Comparison of ENCODE assay signal across 2 cellular contexts in the genomic region with DNA sequence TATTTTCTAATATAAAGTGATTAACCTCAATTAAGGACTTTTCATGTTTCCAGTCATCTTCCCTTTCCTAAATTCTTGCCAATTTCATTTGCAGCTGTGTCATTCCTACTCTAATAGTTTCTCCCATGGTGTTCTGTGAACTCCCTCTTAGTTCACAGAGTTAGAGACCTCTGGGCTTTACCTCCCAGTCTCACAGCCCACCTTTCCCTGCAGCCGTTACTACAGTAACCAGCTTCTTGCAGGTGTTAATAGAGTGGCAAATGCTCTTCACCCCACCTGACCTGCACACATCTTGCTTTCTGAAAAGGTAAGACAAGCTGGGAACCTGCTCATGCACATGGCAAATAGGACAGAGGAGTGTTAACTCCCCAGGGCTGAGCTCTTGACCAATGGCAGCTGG.
TF ChIP-seq lines count a peak whose summit lies in the region.

No MANE protein-coding gene starts in this region.

TF ChIP-seq in GM23338, 12 proteins besides CTCF, POLR2A, EP300 and RAD21:
- TF ChIP-seq REST (IDR thresholded peaks at IDR 0.05; ENCODE audit: unreplicated experiment) = no peak
- TF ChIP-seq ZNF114 (CRISPR knock-in tag; IDR thresholded peaks at IDR 0.05) = no peak
- TF ChIP-seq STAT1 (IDR thresholded peaks at IDR 0.05; ENCODE audit: unreplicated experiment) = no peak
- TF ChIP-seq POLR2AphosphoS5 (IDR thresholded peaks at IDR 0.05; ENCODE audit: low read depth) = no peak
- TF ChIP-seq CREB1 (CRISPR knock-in tag; IDR thresholded peaks at IDR 0.05; ENCODE audit: low read depth) = no peak
- TF ChIP-seq EZH2 (IDR thresholded peaks at IDR 0.05; ENCODE audit: low read depth, unreplicated experiment) = no peak

TF ChIP-seq in H1, 55 proteins besides CTCF, POLR2A, EP300 and RAD21 (continued from another document):
- no peak for TF ChIP-seq CEBPB (IDR thresholded peaks at IDR 0.05; ENCODE audit: low read depth, low read length)
- TF ChIP-seq POLR2AphosphoS5 (IDR thresholded peaks at IDR 0.05; ENCODE audit: low read depth, low read length) = 0 out of 2 replicates have a peak, but pooled peaks have one; percentile 55
- TF ChIP-seq KDM1A (IDR thresholded peaks at IDR 0.05; ENCODE audit: borderline replicate concordance, low read length) = no peak
- peak; percentile 91 for TF ChIP-seq TCF12 (IDR thresholded peaks at IDR 0.05; ENCODE audit: low read depth, low read length)
TF ChIP-seq in H1: peak in this region for 3.
